ENCODE assay signal across 8 cellular contexts in genomic region chr22:50326959-50327710, GRCh38. TPM values are rescaled to one million over a fixed set of nuclear protein-coding genes. Genes with fewer than 3 reads are reported as not detected.
DNase-seq lines count a peak whose midpoint lies in the region; ATAC-seq and TF ChIP-seq lines count a peak whose summit lies in the region.

Gene DENND6B, minus strand, starts transcription at chr22:50327012. Its CDS starts 24 bp downstream, at chr22:50326988.

- H3K27ac ChIP-seq in HUES6 (ENCODE audit: low read depth, low read length): peak within 1 kb of the TSS; percentile 86; the same call in 1 of the 2 replicates
- peak within 1 kb of the TSS; percentile 84 for H3K27ac ChIP-seq in RWPE1
- peak within 1 kb of the TSS; percentile 64 for H3K27ac ChIP-seq in foreskin keratinocyte
- H3K27ac ChIP-seq in neural progenitor cell: no peak within 1 kb of the TSS
- peak within 1 kb of the TSS; percentile 94 for H3K27ac ChIP-seq in suprapubic skin

- 12% methylated on average over 7 of the region's 104 CpGs for WGBS in suprapubic skin

- POLR2A ChIA-PET in RWPE1 (lab: Yijun Ruan, JAX; ENCODE audit: low non-redundant PET): no interaction called here

- peak within 1 kb of the TSS; percentile 94 for H3K27ac Mint-ChIP-seq in neural progenitor cell

- ATAC-seq in GM19468 (IDR thresholded peaks at IDR 0.05; ENCODE audit: extremely low read depth, unreplicated experiment) (peak; percentile 35), foreskin keratinocyte (peak; percentile 85)

- H3K27me3 Mint-ChIP-seq in neural progenitor cell (ENCODE audit: insufficient read depth, low read depth): peaks cover 2% of the 10 kb centered on the region

- peaks cover 4% of the 10 kb centered on the region for H3F3A ChIP-seq in neural progenitor cell (ENCODE audit: low read depth)

- H3K9ac ChIP-seq in HUES6 (ENCODE audit: low read length) (peak within 1 kb of the TSS; percentile 95), neural progenitor cell (peak within 1 kb of the TSS; percentile 86)

- CTCF ChIA-PET in RWPE1 (lab: Yijun Ruan, JAX): interaction anchor here (0.6 to 1.1 kb wide), 9 partner anchors 17 to 64 kb away, joined by 3 to 7 read pairs (median 3); partner anchors contain the start of gene PLXNB2

- H3K4me3 ChIP-seq in HUES6 (ENCODE audit: low read depth, low read length): peak within 1 kb of the TSS; percentile 87
- H3K4me3 ChIP-seq in neural progenitor cell: peak within 1 kb of the TSS; percentile 96
- H3K4me3 ChIP-seq in suprapubic skin: peak within 1 kb of the TSS; percentile 74

- TF ChIP-seq CTCF in RWPE1 (conservative IDR thresholded peaks at IDR 0.05; ENCODE audit: low read depth): peak; percentile 94
- peak; percentile 77 for TF ChIP-seq CTCF in foreskin keratinocyte (conservative IDR thresholded peaks at IDR 0.05)
- peak; percentile 49 for TF ChIP-seq CTCF in neural progenitor cell (IDR thresholded peaks at IDR 0.05)
- TF ChIP-seq CTCF in suprapubic skin (IDR thresholded peaks at IDR 0.05): peak; percentile 65 to 94

- H3K27me3 ChIP-seq in HUES6 (ENCODE audit: control insufficient read depth, insufficient read depth, low read length): peaks cover 22% of the 10 kb centered on the region
- H3K27me3 ChIP-seq in foreskin keratinocyte: no peaks in the 10 kb centered on the region
- peaks cover 12% of the 10 kb centered on the region for H3K27me3 ChIP-seq in neural progenitor cell
- no peaks in the 10 kb centered on the region for H3K27me3 ChIP-seq in suprapubic skin

- H3K4me2 ChIP-seq in neural progenitor cell: peak within 1 kb of the TSS; percentile 98

- no peaks in the 10 kb centered on the region for H3K9me3 Mint-ChIP-seq in neural progenitor cell

- peaks cover 7% of the 10 kb centered on the region for H3K4me1 ChIP-seq in HUES6 (ENCODE audit: control insufficient read depth, insufficient read depth, low read length)
- H3K4me1 ChIP-seq in foreskin keratinocyte: peaks cover 4% of the 10 kb centered on the region
- no peaks in the 10 kb centered on the region for H3K4me1 ChIP-seq in neural progenitor cell
- H3K4me1 ChIP-seq in suprapubic skin: peaks cover 23% of the 10 kb centered on the region

- DNase-seq in COLO829 (ENCODE audit: low spot score): peak; percentile 82
- no peak for DNase-seq in RWPE1 (ENCODE audit: low spot score)
- peak; percentile 65 for DNase-seq in activated gamma-delta T cell treated with Interleukin-2 at 50 U/mL for 16 hours
- peak in 1 of 2 donors; percentile 50 for DNase-seq in foreskin keratinocyte
- DNase-seq in neural progenitor cell (ENCODE audit: low spot score): peak; percentile 96
- DNase-seq in suprapubic skin (ENCODE audit: low spot score in 2 of 2): no peak

- H3K79me2 ChIP-seq in neural progenitor cell (ENCODE audit: low read depth): no peaks in the 10 kb centered on the region

- H2AFZ ChIP-seq in neural progenitor cell (replicated peaks): peak within 1 kb of the TSS; percentile 99

- TF ChIP-seq POLR2A in suprapubic skin (IDR thresholded peaks at IDR 0.05): peak in 1 of 2 donors; percentile 67

- H3K36me3 ChIP-seq in HUES6 (ENCODE audit: control insufficient read depth, insufficient read depth, low read length) (no peaks in the 10 kb centered on the region), neural progenitor cell (no peaks in the 10 kb centered on the region), suprapubic skin (no peaks in the 10 kb centered on the region)

- H4K20me1 ChIP-seq in neural progenitor cell (ENCODE audit: low read depth): peaks cover 7% of the 10 kb centered on the region

- H3K9me3 ChIP-seq in HUES6 (ENCODE audit: control insufficient read depth, insufficient read depth, low read depth, low read length) (no peaks in the 10 kb centered on the region), neural progenitor cell (ENCODE audit: low read depth) (no peaks in the 10 kb centered on the region), suprapubic skin (no peaks in the 10 kb centered on the region)

- H3K36me3 Mint-ChIP-seq in neural progenitor cell: peaks cover 5% of the 10 kb centered on the region

- no peak for TF ChIP-seq EP300 in suprapubic skin (IDR thresholded peaks at IDR 0.05)

- H3K4me3 Mint-ChIP-seq in neural progenitor cell: peak within 1 kb of the TSS; percentile 99

- H3K4me1 Mint-ChIP-seq in neural progenitor cell: peaks cover 19% of the 10 kb centered on the region

RNA-seq across cellular contexts. Expression of gene DENND6B, which starts in this region (rescaled TPM):
- total RNA-seq in foreskin keratinocyte: 0.42 and 0.54 TPM in 2 replicates
- 0.45 and 1.0 TPM in 2 replicates for polyA plus RNA-seq in foreskin keratinocyte
- 1.0 and 7.8 TPM in 2 replicates for total RNA-seq in neural progenitor cell (ENCODE audit: low replicate concordance)
- 1 to 10 TPM; 3.3 to 5.4 (median 3.4) TPM for total RNA-seq in suprapubic skin

Comparison
In these comparisons a context has a peak if more than half of its experiments do, and no peak if none do; other contexts are left out.
1. DNase-seq: peak in COLO829 (single experiment), activated gamma-delta T cell treated with Interleukin-2 at 50 U/mL for 16 hours (single experiment) and neural progenitor cell (single experiment); none in RWPE1 (single experiment) and suprapubic skin (0 of 2).
2. Peak in every context shown above with its lines, with median percentiles within 50 percentile points of each other: H3K4me3 ChIP-seq and CTCF ChIP-seq.